Comparison of ENCODE assay signal across 1 cellular context in genomic region chr6:44223471-44224153, GRCh38.
TF ChIP-seq lines count a peak whose summit lies in the region.

TSS of gene SLC29A1 (plus strand) at chr6:44223595. CDS start at chr6:44227314, 3,719 bp downstream.

TF ChIP-seq in HepG2, 621 proteins besides CTCF, POLR2A, EP300 and RAD21 (continued from another document and continues in another):
- TF ChIP-seq SMAD3 (CRISPR knock-in tag; IDR thresholded peaks at IDR 0.05) (no peak), SNAI1 (CRISPR knock-in tag; IDR thresholded peaks at IDR 0.05; ENCODE audit: borderline replicate concordance) (no peak), FOXP4 (CRISPR knock-in tag; IDR thresholded peaks at IDR 0.05) (0 out of 2 replicates have a peak, but pooled peaks have one; percentile 5), ARID3A (IDR thresholded peaks at IDR 0.05; ENCODE audit: low read depth, low read length) (0 out of 2 replicates have a peak, but pooled peaks have one; percentile 20), USF2 (IDR thresholded peaks at IDR 0.05; ENCODE audit: low read depth, low read length) (peak; percentile 27; the same call in 1 of the 2 replicates), USF2 (CRISPR knock-in tag; IDR thresholded peaks at IDR 0.05; ENCODE audit: borderline replicate concordance) (no peak; the same call in 1 of the 2 replicates), DNMT1 (CRISPR knock-in tag; IDR thresholded peaks at IDR 0.05) (peak; percentile 67; the same call in 1 of the 2 replicates), MATR3 (CRISPR knock-in tag; IDR thresholded peaks at IDR 0.05) (no peak), ZNF280D (CRISPR knock-in tag; IDR thresholded peaks at IDR 0.05) (no peak), ZSCAN30 (CRISPR knock-in tag; IDR thresholded peaks at IDR 0.05) (no peak), NFE2L1 (CRISPR knock-in tag; IDR thresholded peaks at IDR 0.05; ENCODE audit: borderline replicate concordance) (no peak), HNF4A (CRISPR knock-in tag; IDR thresholded peaks at IDR 0.05) (peak; percentile 58; the same call in 1 of the 2 replicates), ZNF264 (CRISPR knock-in tag; IDR thresholded peaks at IDR 0.05) (peak; percentile 61; the same call in 1 of the 2 replicates), ZNF772 (CRISPR knock-in tag; IDR thresholded peaks at IDR 0.05) (peak; percentile 44; the same call in 1 of the 2 replicates), HDAC2 (CRISPR knock-in tag; IDR thresholded peaks at IDR 0.05) (peak; percentile 48; the same call in 1 of the 2 replicates), ZNF724P (CRISPR knock-in tag; IDR thresholded peaks at IDR 0.05; ENCODE audit: borderline replicate concordance) (peak; percentile 66; the same call in 1 of the 2 replicates), ZNF354B (CRISPR knock-in tag; IDR thresholded peaks at IDR 0.05) (no peak), HIVEP1 (CRISPR knock-in tag; IDR thresholded peaks at IDR 0.05) (peak; percentile 86; the same call in 1 of the 2 replicates), ZSCAN9 (CRISPR knock-in tag; IDR thresholded peaks at IDR 0.05; ENCODE audit: borderline replicate concordance) (no peak), ZNF124 (CRISPR knock-in tag; IDR thresholded peaks at IDR 0.05) (no peak; the same call in 1 of the 2 replicates), ATM (IDR thresholded peaks at IDR 0.05; ENCODE audit: borderline replicate concordance) (no peak), ZNF33B (CRISPR knock-in tag; IDR thresholded peaks at IDR 0.05) (no peak), ZNF564 (CRISPR knock-in tag; IDR thresholded peaks at IDR 0.05) (peak; percentile 89), MXD4 (CRISPR knock-in tag; IDR thresholded peaks at IDR 0.05) (peak; percentile 81; the same call in 1 of the 2 replicates), TIGD3 (CRISPR knock-in tag; IDR thresholded peaks at IDR 0.05; ENCODE audit: borderline replicate concordance) (no peak), HBP1 (CRISPR knock-in tag; IDR thresholded peaks at IDR 0.05; ENCODE audit: low read depth) (0 out of 2 replicates have a peak, but pooled peaks have one; percentile 38), KIAA2018 (CRISPR knock-in tag; IDR thresholded peaks at IDR 0.05; ENCODE audit: borderline replicate concordance) (no peak), KDM6A (CRISPR knock-in tag; IDR thresholded peaks at IDR 0.05; ENCODE audit: low read depth) (no peak), SRSF4 (IDR thresholded peaks at IDR 0.05; ENCODE audit: low read depth, low read length, poor library complexity, severe bottlenecking) (no peak), ZNF44 (CRISPR knock-in tag; IDR thresholded peaks at IDR 0.05) (no peak), ZNF569 (CRISPR knock-in tag; IDR thresholded peaks at IDR 0.05; ENCODE audit: borderline replicate concordance) (no peak), ATF7 (IDR thresholded peaks at IDR 0.05) (no peak), ATF7 (CRISPR knock-in tag; IDR thresholded peaks at IDR 0.05) (no peak), DNMT3B (CRISPR knock-in tag; conservative IDR thresholded peaks at IDR 0.05) (no peak), ZNF280B (CRISPR knock-in tag; IDR thresholded peaks at IDR 0.05; ENCODE audit: borderline replicate concordance) (peak; percentile 65; the same call in 1 of the 2 replicates), BORCS8-MEF2B (CRISPR knock-in tag; IDR thresholded peaks at IDR 0.05) (peak; percentile 86), ZMAT5 (CRISPR knock-in tag; IDR thresholded peaks at IDR 0.05; ENCODE audit: borderline replicate concordance, low read depth) (no peak)
